27 cellular contexts compared by ENCODE assay signal in genomic region chr7:134195252-134195651, GRCh38.
"Had no signal": no experiment of that assay in that cellular context is flagged by ENCODE, and none has a peak within 500 bp of the region (broad histone marks: within the 10 kb centered on the region; RNA-seq: fewer than 3 reads in every experiment).

No MANE protein-coding gene starts in this region.

- DNase-seq: stimulated activated CD4-positive, alpha-beta T cell treated with anti-CD3 and anti-CD28 coated beads, Interleukin-2, amount 100 ng/mL, for 48 hours; stimulated activated CD4-positive, alpha-beta T cell treated with anti-CD3 and anti-CD28 coated beads, Interleukin-4, amount 100 ng/mL, for 1 hour; stimulated activated CD4-positive, alpha-beta T cell treated with anti-CD3 and anti-CD28 coated beads, Interleukin-4, amount 100 ng/mL, for 24 hours; stimulated activated CD4-positive, alpha-beta T cell treated with anti-CD3 and anti-CD28 coated beads, Interleukin-4, amount 100 ng/mL, for 4 hours; stimulated activated CD8-positive, alpha-beta memory T cell treated with anti-CD3 and anti-CD28 coated beads, Interleukin-4, amount 100 ng/mL, for 48 hours; stimulated activated naive B cell treated with anti-CD40 and anti-IgM and Interleukin-4, amounts not matched to agents 10 μg/mL and 1 μg/mL and 100 μg/mL, for 72 hours; stimulated activated naive CD4-positive, alpha-beta T cell; stimulated activated naive CD4-positive, alpha-beta T cell treated with Interleukin-2 at 50 U/mL for 16 hours; stimulated activated naive CD8-positive, alpha-beta T cell treated with anti-CD3 and anti-CD28 coated beads, Interleukin-15, amount 100 ng/mL, for 72 hours; stimulated activated naive CD8-positive, alpha-beta T cell treated with anti-CD3 and anti-CD28 coated beads, Interleukin-15, Interleukin-2, amounts not matched to agents 100 U/mL and 50 U/mL, for 24 hours; stomach; substantia nigra; testis; thyroid gland; tibial artery; transverse colon; trophoblast cell; upper lobe of left lung; upper lobe of right lung; uterus had no signal

- H3K27ac ChIP-seq: stomach, suprapubic skin, testis, thoracic aorta, thyroid gland, tibial artery, tibial nerve, transverse colon, upper lobe of left lung, upper lobe of right lung, uterus, vagina had no signal

- FAIRE-seq: urothelium cell line had no signal

- H3K4me3 ChIP-seq: stomach, suprapubic skin, testis, thoracic aorta, thyroid gland, tibial artery, tibial nerve, transverse colon, upper lobe of left lung, upper lobe of right lung, uterus, vagina had no signal

- H3K36me3 ChIP-seq: stomach, suprapubic skin, thoracic aorta, thyroid gland, tibial artery, tibial nerve, transverse colon, upper lobe of left lung, upper lobe of right lung, uterus, vagina had no signal

- ATAC-seq: stimulated activated effector memory CD8-positive, alpha-beta T cell treated with anti-CD3 and anti-CD28 coated beads, Interleukin-12 subunit alpha, Interleukin-12 subunit beta, amount 100 ng/mL, for 72 hours; stimulated activated memory B cell treated with anti-CD40 and anti-IgM and Interleukin-4, amounts not matched to agents 10 μg/mL and 1 μg/mL and 100 μg/mL, for 72 hours; stimulated activated naive B cell treated with anti-CD40 and anti-IgM and Interleukin-4, amounts not matched to agents 10 μg/mL and 1 μg/mL and 100 μg/mL, for 72 hours; stimulated activated naive CD8-positive, alpha-beta T cell treated with anti-CD3 and anti-CD28 coated beads, Interleukin-15, amount 100 ng/mL, for 72 hours; stimulated activated naive CD8-positive, alpha-beta T cell treated with anti-CD3 and anti-CD28 coated beads, Interleukin-15, Interleukin-2, amounts not matched to agents 100 U/mL and 50 U/mL, for 24 hours; upper lobe of right lung had no signal

- H3K27me3 ChIP-seq: stomach, suprapubic skin, testis, thyroid gland, tibial artery, tibial nerve, transverse colon, upper lobe of left lung, upper lobe of right lung, uterus, vagina had no signal

- H3K4me1 ChIP-seq: stomach, suprapubic skin, testis, thyroid gland, tibial artery, tibial nerve, transverse colon, upper lobe of left lung, upper lobe of right lung, uterus, vagina had no signal

- H3K9me3 ChIP-seq: stomach, suprapubic skin, testis, thoracic aorta, thyroid gland, tibial artery, tibial nerve, transverse colon, upper lobe of left lung, upper lobe of right lung, uterus, vagina had no signal
